1 cellular context compared by ENCODE assay signal in genomic region chr11:44531116-44531504, GRCh38.
TF ChIP-seq lines count a peak whose summit lies in the region.

No MANE protein-coding gene starts in this region.

TF ChIP-seq in K562, 482 proteins besides CTCF, POLR2A, EP300 and RAD21 (continued from another document and continues in another):
- TF ChIP-seq ELK3 (CRISPR knock-in tag; IDR thresholded peaks at IDR 0.05): 0 out of 2 replicates have a peak, but pooled peaks have one; percentile 50
- peak in 1 of 2 experiments; percentile 71; a peak in 2 of 4 replicates for TF ChIP-seq MLLT1 (IDR thresholded peaks at IDR 0.05)
- TF ChIP-seq KHSRP (IDR thresholded peaks at IDR 0.05): no peak
- TF ChIP-seq CEBPB (tag; IDR thresholded peaks at IDR 0.05): no peak
- 0 out of 2 replicates have a peak, but pooled peaks have one; percentile 33 for TF ChIP-seq CC2D1A (IDR thresholded peaks at IDR 0.05)
- peak; percentile 26; the same call in 1 of the 2 replicates for TF ChIP-seq MEF2A (IDR thresholded peaks at IDR 0.05; ENCODE audit: control insufficient read depth, low read depth, low read length)
- TF ChIP-seq E2F5 (CRISPR knock-in tag; IDR thresholded peaks at IDR 0.05): no peak
- no peak for TF ChIP-seq GATAD2B (IDR thresholded peaks at IDR 0.05; ENCODE audit: borderline replicate concordance)
- no peak for TF ChIP-seq SMC3 (conservative IDR thresholded peaks at IDR 0.05; ENCODE audit: insufficient read depth, low read depth, low read length)
- no peak for TF ChIP-seq NR1H2 (CRISPR knock-in tag; IDR thresholded peaks at IDR 0.05)
- TF ChIP-seq LCOR (CRISPR knock-in tag; IDR thresholded peaks at IDR 0.05): no peak
- TF ChIP-seq FOXP4 (CRISPR knock-in tag; IDR thresholded peaks at IDR 0.05; ENCODE audit: borderline replicate concordance): 0 out of 2 replicates have a peak, but pooled peaks have one; percentile 64
- no peak for TF ChIP-seq PRPF4 (IDR thresholded peaks at IDR 0.05; ENCODE audit: insufficient read depth, low read depth, low read length, poor library complexity, severe bottlenecking)
- no peak for TF ChIP-seq SRSF7 (optimal IDR thresholded peaks at IDR 0.05; ENCODE audit: low read depth, low read length)
- TF ChIP-seq EWSR1 (IDR thresholded peaks at IDR 0.05; ENCODE audit: borderline replicate concordance, low read depth, partially characterized antibody): no peak
- peak; percentile 69; the same call in 1 of the 2 replicates for TF ChIP-seq ZBTB17 (CRISPR knock-in tag; IDR thresholded peaks at IDR 0.05)
- TF ChIP-seq ZNF134 (CRISPR knock-in tag; conservative IDR thresholded peaks at IDR 0.05): no peak; the same call in 1 of the 2 replicates
- peak; percentile 72 for TF ChIP-seq VEZF1 (CRISPR knock-in tag; IDR thresholded peaks at IDR 0.05)
- TF ChIP-seq HNRNPK (IDR thresholded peaks at IDR 0.05; ENCODE audit: low read depth, low read length, poor library complexity, severe bottlenecking): no peak
- TF ChIP-seq ZNF146 (CRISPR knock-in tag; IDR thresholded peaks at IDR 0.05; ENCODE audit: unreplicated experiment): no peak
- no peak; the same call in 1 of the 2 replicates for TF ChIP-seq ZNF444 (CRISPR knock-in tag; IDR thresholded peaks at IDR 0.05)
- TF ChIP-seq MCM3 (IDR thresholded peaks at IDR 0.05): no peak
- 0 out of 2 replicates have a peak, but pooled peaks have one; percentile 19 for TF ChIP-seq BCL6 (CRISPR knock-in tag; IDR thresholded peaks at IDR 0.05)
- peak; percentile 45; the same call in 1 of the 2 replicates for TF ChIP-seq ZNF316 (IDR thresholded peaks at IDR 0.05)
- no peak for TF ChIP-seq ZFP91 (CRISPR knock-in tag; IDR thresholded peaks at IDR 0.05)
- no peak for TF ChIP-seq MCM7 (IDR thresholded peaks at IDR 0.05)
- no peak for TF ChIP-seq ZEB2 (IDR thresholded peaks at IDR 0.05)
- TF ChIP-seq ATF6 (CRISPR knock-in tag; IDR thresholded peaks at IDR 0.05): no peak; the same call in 1 of the 2 replicates
- TF ChIP-seq ATF4 (CRISPR knock-in tag; IDR thresholded peaks at IDR 0.05): peak; percentile 44; the same call in 1 of the 2 replicates
- no peak for TF ChIP-seq ZBTB26 (CRISPR knock-in tag; IDR thresholded peaks at IDR 0.05)
- TF ChIP-seq NCOA6 (IDR thresholded peaks at IDR 0.05): no peak
- no peak for TF ChIP-seq CBX8 (IDR thresholded peaks at IDR 0.05; ENCODE audit: borderline replicate concordance, extremely low read depth, low read depth, low read length, poor library complexity, severe bottlenecking)
- no peak for TF ChIP-seq DNMT1 (IDR thresholded peaks at IDR 0.05)
- TF ChIP-seq ZC3H8 (IDR thresholded peaks at IDR 0.05): no peak
- TF ChIP-seq BMI1 (IDR thresholded peaks at IDR 0.05; ENCODE audit: low read length): no peak
- 0 out of 2 replicates have a peak, but pooled peaks have one; percentile 29 for TF ChIP-seq KLF1 (tag; IDR thresholded peaks at IDR 0.05)
- TF ChIP-seq TCF15 (CRISPR knock-in tag; IDR thresholded peaks at IDR 0.05): no peak
- no peak for TF ChIP-seq SRSF9 (IDR thresholded peaks at IDR 0.05; ENCODE audit: borderline replicate concordance, low read depth, low read length)
- peak; percentile 93; the same call in 1 of the 2 replicates for TF ChIP-seq NFRKB (IDR thresholded peaks at IDR 0.05; ENCODE audit: low read depth)
- TF ChIP-seq HNRNPL (IDR thresholded peaks at IDR 0.05; ENCODE audit: low read depth, low read length): 0 out of 2 replicates have a peak, but pooled peaks have one; percentile 15
- no peak for TF ChIP-seq ZNF197 (CRISPR knock-in tag; IDR thresholded peaks at IDR 0.05; ENCODE audit: low read depth)
- TF ChIP-seq MAFG (tag; conservative IDR thresholded peaks at IDR 0.05): no peak; the same call in 1 of the 2 replicates
- TF ChIP-seq ZNF431 (CRISPR knock-in tag; IDR thresholded peaks at IDR 0.05): no peak
- TF ChIP-seq E4F1 (CRISPR knock-in tag; IDR thresholded peaks at IDR 0.05; ENCODE audit: borderline replicate concordance): no peak
- TF ChIP-seq DDX20 (tag; IDR thresholded peaks at IDR 0.05; ENCODE audit: low read depth): no peak
- TF ChIP-seq PCBP2 (IDR thresholded peaks at IDR 0.05; ENCODE audit: low read depth, low read length, poor library complexity, severe bottlenecking): no peak
- TF ChIP-seq PTBP1 (IDR thresholded peaks at IDR 0.05; ENCODE audit: low read depth, low read length): no peak
- TF ChIP-seq E2F4 (CRISPR knock-in tag; IDR thresholded peaks at IDR 0.05; ENCODE audit: low read depth): no peak
- no peak for TF ChIP-seq PRMT5 (CRISPR knock-in tag; IDR thresholded peaks at IDR 0.05)
